Comparison of ENCODE assay signal across 1 cellular context in the genomic region with DNA sequence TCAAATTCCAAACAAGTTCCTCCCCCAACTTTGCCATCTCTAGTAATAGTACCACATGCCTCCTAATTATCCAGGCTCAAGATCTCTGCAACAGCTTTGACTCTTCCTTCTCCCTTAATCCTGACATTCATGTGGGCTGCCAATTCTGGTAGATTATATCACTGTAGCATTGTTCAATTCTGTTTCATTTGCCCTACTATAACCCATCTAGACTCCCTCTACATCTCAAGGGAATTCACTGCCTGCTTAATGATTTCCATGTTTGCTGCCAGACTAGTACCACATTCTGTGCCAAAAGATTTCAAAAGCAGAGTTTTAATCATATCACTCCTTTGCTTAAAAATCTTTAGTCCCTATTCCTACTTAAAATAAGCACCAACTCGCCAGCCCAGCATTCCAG.
TF ChIP-seq lines count a peak whose summit lies in the region.

No MANE protein-coding gene starts in this region.

TF ChIP-seq in SK-N-SH, 30 proteins besides CTCF, POLR2A, EP300 and RAD21:
- TF ChIP-seq RCOR1 (IDR thresholded peaks at IDR 0.05; ENCODE audit: low read length) = 0 out of 2 replicates have a peak, but pooled peaks have one; percentile 3
- TF ChIP-seq, protein P1, sequence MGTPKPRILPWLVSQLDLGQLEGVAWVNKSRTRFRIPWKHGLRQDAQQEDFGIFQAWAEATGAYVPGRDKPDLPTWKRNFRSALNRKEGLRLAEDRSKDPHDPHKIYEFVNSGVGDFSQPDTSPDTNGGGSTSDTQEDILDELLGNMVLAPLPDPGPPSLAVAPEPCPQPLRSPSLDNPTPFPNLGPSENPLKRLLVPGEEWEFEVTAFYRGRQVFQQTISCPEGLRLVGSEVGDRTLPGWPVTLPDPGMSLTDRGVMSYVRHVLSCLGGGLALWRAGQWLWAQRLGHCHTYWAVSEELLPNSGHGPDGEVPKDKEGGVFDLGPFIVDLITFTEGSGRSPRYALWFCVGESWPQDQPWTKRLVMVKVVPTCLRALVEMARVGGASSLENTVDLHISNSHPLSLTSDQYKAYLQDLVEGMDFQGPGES (IDR thresholded peaks at IDR 0.05; ENCODE audit: low read depth, low read length) = no peak
- TF ChIP-seq, protein P2, sequence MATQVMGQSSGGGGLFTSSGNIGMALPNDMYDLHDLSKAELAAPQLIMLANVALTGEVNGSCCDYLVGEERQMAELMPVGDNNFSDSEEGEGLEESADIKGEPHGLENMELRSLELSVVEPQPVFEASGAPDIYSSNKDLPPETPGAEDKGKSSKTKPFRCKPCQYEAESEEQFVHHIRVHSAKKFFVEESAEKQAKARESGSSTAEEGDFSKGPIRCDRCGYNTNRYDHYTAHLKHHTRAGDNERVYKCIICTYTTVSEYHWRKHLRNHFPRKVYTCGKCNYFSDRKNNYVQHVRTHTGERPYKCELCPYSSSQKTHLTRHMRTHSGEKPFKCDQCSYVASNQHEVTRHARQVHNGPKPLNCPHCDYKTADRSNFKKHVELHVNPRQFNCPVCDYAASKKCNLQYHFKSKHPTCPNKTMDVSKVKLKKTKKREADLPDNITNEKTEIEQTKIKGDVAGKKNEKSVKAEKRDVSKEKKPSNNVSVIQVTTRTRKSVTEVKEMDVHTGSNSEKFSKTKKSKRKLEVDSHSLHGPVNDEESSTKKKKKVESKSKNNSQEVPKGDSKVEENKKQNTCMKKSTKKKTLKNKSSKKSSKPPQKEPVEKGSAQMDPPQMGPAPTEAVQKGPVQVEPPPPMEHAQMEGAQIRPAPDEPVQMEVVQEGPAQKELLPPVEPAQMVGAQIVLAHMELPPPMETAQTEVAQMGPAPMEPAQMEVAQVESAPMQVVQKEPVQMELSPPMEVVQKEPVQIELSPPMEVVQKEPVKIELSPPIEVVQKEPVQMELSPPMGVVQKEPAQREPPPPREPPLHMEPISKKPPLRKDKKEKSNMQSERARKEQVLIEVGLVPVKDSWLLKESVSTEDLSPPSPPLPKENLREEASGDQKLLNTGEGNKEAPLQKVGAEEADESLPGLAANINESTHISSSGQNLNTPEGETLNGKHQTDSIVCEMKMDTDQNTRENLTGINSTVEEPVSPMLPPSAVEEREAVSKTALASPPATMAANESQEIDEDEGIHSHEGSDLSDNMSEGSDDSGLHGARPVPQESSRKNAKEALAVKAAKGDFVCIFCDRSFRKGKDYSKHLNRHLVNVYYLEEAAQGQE (IDR thresholded peaks at IDR 0.05; ENCODE audit: low read depth, low read length) = no peak
- TF ChIP-seq JUND (IDR thresholded peaks at IDR 0.05) = no peak
